Comparison of ENCODE assay signal across 20 cellular contexts in the genomic region with DNA sequence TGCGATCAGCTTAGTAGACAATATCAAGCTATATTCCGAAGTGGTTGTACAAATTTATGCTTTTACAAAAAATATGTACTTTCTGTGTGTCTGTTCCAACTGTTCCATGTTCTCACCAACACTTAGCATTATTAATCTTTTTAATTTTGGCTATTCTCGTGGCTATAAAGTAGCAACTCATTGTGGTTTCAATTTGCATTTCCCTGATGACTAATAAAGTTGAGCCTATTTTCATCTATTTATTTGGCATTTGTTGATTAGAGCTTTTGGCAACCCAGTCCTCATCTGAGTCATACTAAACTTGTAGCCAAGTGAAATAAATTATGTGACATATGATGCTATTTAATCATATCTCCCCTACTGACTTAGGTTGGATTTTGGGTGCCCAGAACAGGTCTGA.
DNase-seq lines count a peak whose midpoint lies in the region; ATAC-seq and TF ChIP-seq lines count a peak whose summit lies in the region.
"Had no signal": no experiment of that assay in that cellular context is flagged by ENCODE, and none has a peak within 500 bp of the region (broad histone marks: within the 10 kb centered on the region; RNA-seq: fewer than 3 reads in every experiment).

No MANE protein-coding gene starts in this region.

- H3K27ac ChIP-seq in IMR-90 (ENCODE audit: insufficient read depth, low read length) (no peak overlapping the region), mammary epithelial cell (ENCODE audit: insufficient read depth, low read depth, low read length) (no peak overlapping the region), foreskin keratinocyte (no peak overlapping the region)
- H3K27ac ChIP-seq in CD4-positive, alpha-beta T cell (ENCODE audit: low read depth, low read length) = no peak overlapping the region
- H3K27ac ChIP-seq: body of pancreas, coronary artery had no signal

- H3K4me2 ChIP-seq in IMR-90 (ENCODE audit: low read depth, low read length) (no peak overlapping the region), mammary epithelial cell (ENCODE audit: insufficient read depth, low read depth, low read length) (no peak overlapping the region)

- H3K4ac ChIP-seq in IMR-90 (ENCODE audit: low read depth, low read length) = peak overlapping the region; percentile 67; the same call in 1 of the 2 replicates

- no peaks in the 10 kb centered on the region for H3K4me1 Mint-ChIP-seq in CD4-positive, alpha-beta T cell (ENCODE audit: low read depth)
- no peaks in the 10 kb centered on the region for H3K4me1 Mint-ChIP-seq in mesothelial cell of epicardium
- H3K4me1 Mint-ChIP-seq: activated CD4-positive, alpha-beta T cell treated with anti-CD3 and anti-CD28 coated beads, Interleukin-2, amount 10 ng/mL, durations not matched to agents 24 days and 14 days had no signal

- no peak overlapping the region for H3K23ac ChIP-seq in IMR-90 (ENCODE audit: low read depth, low read length)

- H4K8ac ChIP-seq in IMR-90 (ENCODE audit: low read depth in 2 of 2, low read length in 2 of 2) = peak overlapping the region in 1 of 2 experiments; percentile 60; a peak in 2 of 4 replicates

- peaks cover 11% of the 10 kb centered on the region for H3K27me3 Mint-ChIP-seq in CD4-positive, alpha-beta T cell
- no peaks in the 10 kb centered on the region for H3K27me3 Mint-ChIP-seq in mesothelial cell of epicardium (ENCODE audit: low read depth)
- H3K27me3 Mint-ChIP-seq: activated CD4-positive, alpha-beta T cell treated with anti-CD3 and anti-CD28 coated beads, Interleukin-2, amount 10 ng/mL, durations not matched to agents 24 days and 14 days had no signal

- H3K9me3 ChIP-seq in IMR-90 (ENCODE audit: control insufficient read depth, insufficient read depth, low read length) (peaks cover 8% of the 10 kb centered on the region), mammary epithelial cell (replicated peaks; ENCODE audit: insufficient read depth, low read length) (peaks cover 7% of the 10 kb centered on the region)
- H3K9me3 ChIP-seq in CD4-positive, alpha-beta T cell (ENCODE audit: control insufficient read depth, low read length) = no peaks in the 10 kb centered on the region
- H3K9me3 ChIP-seq: body of pancreas had no signal

- H3K4me1 ChIP-seq in IMR-90 (ENCODE audit: control insufficient read depth, insufficient read depth, low read length) = no peaks in the 10 kb centered on the region
- no peaks in the 10 kb centered on the region for H3K4me1 ChIP-seq in mammary epithelial cell (ENCODE audit: insufficient read depth, low read length)
- H3K4me1 ChIP-seq in foreskin keratinocyte = no peaks in the 10 kb centered on the region
- H3K4me1 ChIP-seq: body of pancreas had no signal

- peak; percentile 30 for DNase-seq in AG09319 (ENCODE audit: extremely low read depth, low read depth)
- DNase-seq in IMR-90 = peak; percentile 63
- DNase-seq in mammary epithelial cell = peak; percentile 46
- DNase-seq in foreskin keratinocyte = peak; percentile 23 to 45
- no peak for DNase-seq in ecto neural progenitor cell (ENCODE audit: low spot score)
- no peak for DNase-seq in CD4-positive, alpha-beta T cell
- DNase-seq in kidney glomerular epithelial cell (lab: John Stamatoyannopoulos, UW) = no peak
- DNase-seq in mesothelial cell of epicardium (ENCODE audit: low spot score in 2 of 2, unreplicated experiment in 2 of 2) = no peak
- DNase-seq: activated CD4-positive, alpha-beta T cell treated with anti-CD3 and anti-CD28 coated beads, Interleukin-2, amount 10 ng/mL, durations not matched to agents 24 days and 14 days; body of pancreas; DMS79 treated with DMSO at 0.1 percent for 48 hours; left cardiac atrium; MG63; NCI-H1436 treated with DMSO at 0.1 percent for 48 hours; NCI-H2171 treated with DMSO at 0.1 percent for 48 hours; Right ventricle myocardium superior; stimulated activated naive CD4-positive, alpha-beta T cell had no signal

- H3K9ac ChIP-seq in IMR-90 (ENCODE audit: low read depth, low read length) (no peak overlapping the region), mammary epithelial cell (ENCODE audit: insufficient read depth, low read length) (no peak overlapping the region)

- in situ Hi-C loops in IMR-90 (cut with MboI; ENCODE audit: low sequenced_read_pairs) = no loop called here
- in situ Hi-C loops in mammary epithelial cell (cut with MboI; ENCODE audit: low sequenced_read_pairs in 2 of 2) = no loop called here

- TF ChIP-seq POLR2A in IMR-90 (IDR thresholded peaks at IDR 0.05; ENCODE audit: low read depth, low read length) = no peak

- H3K14ac ChIP-seq in IMR-90 (replicated peaks; ENCODE audit: low read depth, low read length) = no peak overlapping the region; the same call in 1 of the 2 replicates

- H3K4me3 Mint-ChIP-seq in CD4-positive, alpha-beta T cell = no peak overlapping the region
- H3K4me3 Mint-ChIP-seq in mesothelial cell of epicardium = no peak overlapping the region
- H3K4me3 Mint-ChIP-seq: activated CD4-positive, alpha-beta T cell treated with anti-CD3 and anti-CD28 coated beads, Interleukin-2, amount 10 ng/mL, durations not matched to agents 24 days and 14 days had no signal

- H3K36me3 Mint-ChIP-seq in CD4-positive, alpha-beta T cell (ENCODE audit: low read depth) = no peaks in the 10 kb centered on the region
- H3K36me3 Mint-ChIP-seq in mesothelial cell of epicardium = no peaks in the 10 kb centered on the region
- H3K36me3 Mint-ChIP-seq: activated naive CD4-positive, alpha-beta T cell treated with anti-CD3 and anti-CD28 coated beads, Interleukin-2, amount 50 U/mL, for 72 hours had no signal

- no peaks in the 10 kb centered on the region for H3K79me2 ChIP-seq in mammary epithelial cell (ENCODE audit: insufficient read depth, low read length)

- H2BK15ac ChIP-seq in IMR-90 (ENCODE audit: low read depth, low read length) = 0 out of 3 replicates have a peak overlapping the region, but pooled peaks have one; percentile 34

- H4K91ac ChIP-seq in IMR-90 (ENCODE audit: insufficient read depth, low read depth, low read length) = peak overlapping the region; percentile 58

- no peaks in the 10 kb centered on the region for H3K36me3 ChIP-seq in IMR-90 (ENCODE audit: control insufficient read depth, insufficient read depth, low read length)
- H3K36me3 ChIP-seq in mammary epithelial cell (ENCODE audit: insufficient read depth, low read length) = no peaks in the 10 kb centered on the region
- H3K36me3 ChIP-seq: MG63 had no signal

- H3K56ac ChIP-seq in IMR-90 (ENCODE audit: extremely low read depth, insufficient read depth, low read length) = no peak overlapping the region

- no peak overlapping the region for H2AK9ac ChIP-seq in IMR-90 (replicated peaks; ENCODE audit: low read depth, low read length, poor library complexity)

- TF ChIP-seq RAD21 in IMR-90 (IDR thresholded peaks at IDR 0.05; ENCODE audit: low read length) = no peak

- POLR2A ChIA-PET in IMR-90 (lab: Charles Lee; ENCODE audit: unreplicated experiment) = no interaction called here
- POLR2A ChIA-PET in CD4-positive, alpha-beta T cell (lab: Charles Lee) = no interaction called here

- intact Hi-C loops in IMR-90 (cut with micrococcal nuclease) (loop anchor here (2.0 kb wide), 1 partner anchor 32 kb away; no protein-coding TSS in a partner anchor), mammary epithelial cell (cut with micrococcal nuclease) (no loop called here)
- intact Hi-C loops in CD4-positive, alpha-beta T cell (cut with DNase I, micrococcal nuclease) = no loop called here

- H3K27me3 ChIP-seq in IMR-90 (ENCODE audit: control insufficient read depth, insufficient read depth, low read length) (peaks cover 9% of the 10 kb centered on the region; the same call in 1 of the 2 replicates), mammary epithelial cell (ENCODE audit: insufficient read depth, low read length) (no peaks in the 10 kb centered on the region), foreskin keratinocyte (no peaks in the 10 kb centered on the region)
- H3K27me3 ChIP-seq in CD4-positive, alpha-beta T cell (ENCODE audit: control insufficient read depth, insufficient read depth, low read length) = no peaks in the 10 kb centered on the region
- H3K27me3 ChIP-seq: body of pancreas, MG63 had no signal

- no peaks in the 10 kb centered on the region for H3K9me1 ChIP-seq in IMR-90 (ENCODE audit: insufficient read depth, low read length)

- peak overlapping the region; percentile 85; the same call in 1 of the 2 replicates for H3K18ac ChIP-seq in IMR-90 (ENCODE audit: low read depth, low read length)

- CTCF ChIA-PET in IMR-90 (lab: Yijun Ruan, JAX) = no interaction called here
- CTCF ChIA-PET in mammary epithelial cell (lab: Charles Lee; ENCODE audit: low non-redundant PET) = no interaction called here
- CTCF ChIA-PET in CD4-positive, alpha-beta T cell (lab: Charles Lee) = no interaction called here

- ATAC-seq in IMR-90 (ENCODE audit: low read depth) (no peak), foreskin keratinocyte (no peak)
- no peak for ATAC-seq in CD4-positive, alpha-beta T cell (ENCODE audit: poor library complexity)
- ATAC-seq: activated naive CD4-positive, alpha-beta T cell treated with anti-CD3 and anti-CD28 coated beads, Interleukin-2, amount 50 U/mL, for 72 hours; body of pancreas; left cardiac atrium had no signal

- H4K5ac ChIP-seq in IMR-90 (ENCODE audit: low read depth, low read length) = no peak overlapping the region; the same call in 1 of the 2 replicates

- dilution Hi-C loops in IMR-90 (cut with HindIII; ENCODE audit: low sequenced_read_pairs, unreplicated experiment) (no loop called here), mammary epithelial cell (cut with HindIII; ENCODE audit: low sequenced_read_pairs) (no loop called here)

- peak overlapping the region; percentile 77; the same call in 1 of the 2 replicates for H2BK120ac ChIP-seq in IMR-90 (ENCODE audit: low read depth, low read length)

- TF ChIP-seq CTCF in AG09319 (IDR thresholded peaks at IDR 0.05; ENCODE audit: low read depth, low read length) = no peak
- no peak for TF ChIP-seq CTCF in IMR-90 (conservative IDR thresholded peaks at IDR 0.05; ENCODE audit: low read depth, low read length)
- TF ChIP-seq CTCF in mammary epithelial cell (conservative IDR thresholded peaks at IDR 0.05 in 1 of 2, IDR thresholded peaks at IDR 0.05 in 1 of 2; ENCODE audit: extremely low read depth in 1 of 2, insufficient read depth in 1 of 2, low read depth in 1 of 2, low read length in 2 of 2) = no peak
- no peak for TF ChIP-seq CTCF in foreskin keratinocyte (conservative IDR thresholded peaks at IDR 0.05)
- no peak for TF ChIP-seq CTCF in CD4-positive, alpha-beta T cell (IDR thresholded peaks at IDR 0.05)
- TF ChIP-seq CTCF in mesothelial cell of epicardium (IDR thresholded peaks at IDR 0.05; ENCODE audit: unreplicated experiment) = no peak

- BruUV-seq in IMR-90 (replicated peaks; lab: Mats Ljungman, UMichigan) (no TSS peak), mammary epithelial cell (replicated peaks; lab: Mats Ljungman, UMichigan) (no TSS peak)

- H3K4me3 ChIP-seq in IMR-90 (ENCODE audit: insufficient read depth, low read depth, low read length) (no peak overlapping the region), mammary epithelial cell (replicated peaks in 1 of 3; ENCODE audit: insufficient read depth in 1 of 3, low read depth in 2 of 3, low read length in 3 of 3) (no peak overlapping the region)
- H3K4me3 ChIP-seq: body of pancreas, coronary artery, MG63 had no signal

- H3K79me1 ChIP-seq in IMR-90 (ENCODE audit: low read depth in 1 of 2, low read length in 2 of 2) = no peaks in the 10 kb centered on the region

- H2BK20ac ChIP-seq in IMR-90 (ENCODE audit: low read depth, low read length) = peak overlapping the region; percentile 33; the same call in 1 of the 2 replicates

- H3K27ac Mint-ChIP-seq in CD4-positive, alpha-beta T cell = no peak overlapping the region
- no peak overlapping the region for H3K27ac Mint-ChIP-seq in mesothelial cell of epicardium
- H3K27ac Mint-ChIP-seq: activated CD4-positive, alpha-beta T cell treated with anti-CD3 and anti-CD28 coated beads, Interleukin-2, amount 10 ng/mL, durations not matched to agents 24 days and 14 days; activated naive CD4-positive, alpha-beta T cell treated with anti-CD3 and anti-CD28 coated beads, Interleukin-2, amount 50 U/mL, for 72 hours; progenitor cell of endocrine pancreas had no signal

- H2AFZ ChIP-seq in IMR-90 (replicated peaks; ENCODE audit: low read length, poor library complexity) (no peak overlapping the region), mammary epithelial cell (ENCODE audit: low read depth, low read length) (no peak overlapping the region)

- H4K20me1 ChIP-seq in IMR-90 (ENCODE audit: insufficient read depth, low read length) (no peaks in the 10 kb centered on the region), mammary epithelial cell (ENCODE audit: insufficient read depth, low read length) (no peaks in the 10 kb centered on the region)

- H2BK5ac ChIP-seq in IMR-90 (ENCODE audit: low read depth, low read length, poor library complexity, severe bottlenecking) = peak overlapping the region; percentile 88

- no CpG with 5 or more reads among the region's 3 CpGs for WGBS in IMR-90 (ENCODE audit: extremely low coverage in 2 of 2, insufficient read length in 1 of 2), 2 experiments
- 57% methylated on average over 3 of the region's 3 CpGs for WGBS in mammary epithelial cell (ENCODE audit: low coverage, missing lambda C conversion rate)

- no peak overlapping the region for H2AK5ac ChIP-seq in IMR-90 (ENCODE audit: low read depth, low read length)

- peaks cover 2% of the 10 kb centered on the region for H3K9me3 Mint-ChIP-seq in CD4-positive, alpha-beta T cell
- H3K9me3 Mint-ChIP-seq in mesothelial cell of epicardium = peaks cover 18% of the 10 kb centered on the region

Comparison
In these comparisons a context has a peak if more than half of its experiments do, and no peak if none do; other contexts are left out.
1. DNase-seq: peak in AG09319 (single experiment), IMR-90 (single experiment), mammary epithelial cell (single experiment) and foreskin keratinocyte (2 of 2); none in ecto neural progenitor cell (single experiment), CD4-positive, alpha-beta T cell (0 of 10), kidney glomerular epithelial cell (single experiment) and mesothelial cell of epicardium (0 of 2).